In the genomic region with DNA sequence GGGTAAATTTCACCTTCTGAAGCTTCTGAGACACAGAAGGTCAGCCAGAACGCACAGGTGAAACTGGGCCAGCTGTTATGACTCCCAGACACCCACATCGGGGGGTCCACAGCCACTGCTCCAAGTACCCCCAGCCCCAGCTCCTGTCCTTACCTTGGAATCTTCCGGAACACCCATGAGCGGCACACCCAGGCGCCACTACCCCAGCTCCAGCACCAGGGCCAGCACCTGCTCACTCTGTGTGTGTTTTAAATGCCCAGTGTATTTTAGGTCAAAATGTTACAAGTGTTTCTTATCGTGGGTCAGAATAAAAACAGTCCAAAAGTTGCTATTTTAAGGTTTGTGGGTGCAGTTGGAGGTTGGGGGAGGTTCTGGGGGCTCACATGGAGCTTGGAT, we compare ENCODE assay signal across 26 cellular contexts.
DNase-seq lines count a peak whose midpoint lies in the region; ATAC-seq, FAIRE-seq and TF ChIP-seq lines count a peak whose summit lies in the region.
"Had no signal": no experiment of that assay in that cellular context is flagged by ENCODE, and none has a peak within 500 bp of the region (broad histone marks: within the 10 kb centered on the region; RNA-seq: fewer than 3 reads in every experiment).

No MANE protein-coding gene starts in this region.

- TF ChIP-seq EP300 in SK-N-SH (IDR thresholded peaks at IDR 0.05; ENCODE audit: borderline replicate concordance in 1 of 2, low read depth in 1 of 2, low read length in 1 of 2) (no peak), A549 (IDR thresholded peaks at IDR 0.05) (no peak), GM12878 (IDR thresholded peaks at IDR 0.05; ENCODE audit: borderline replicate concordance in 1 of 2, control insufficient read depth in 1 of 2, low read depth in 2 of 2, low read length in 2 of 2) (no peak), stomach (IDR thresholded peaks at IDR 0.05) (no peak)

- H3K4me2 ChIP-seq in SK-N-SH (no peak overlapping the region), A549 (no peak overlapping the region), GM12878 (ENCODE audit: control insufficient read depth, insufficient read depth) (no peak overlapping the region)
- H3K4me2 ChIP-seq: BLaER1 treated with 17β-estradiol and CSF1 and Interleukin-3, amounts not matched to agents 10 nM and 100 nM had no signal

- H3K79me2 ChIP-seq in SK-N-SH (ENCODE audit: insufficient read depth) (no peaks in the 10 kb centered on the region), GM12878 (ENCODE audit: control insufficient read depth, insufficient read depth, low read length) (no peaks in the 10 kb centered on the region)

- H3K36me3 ChIP-seq in SK-N-SH (replicated peaks in 1 of 2; ENCODE audit: control insufficient read depth in 1 of 2, insufficient read depth in 2 of 2, low read length in 1 of 2) (no peaks in the 10 kb centered on the region), GM12878 (ENCODE audit: control insufficient read depth in 2 of 2, insufficient read depth in 2 of 2, low read length in 1 of 2) (no peaks in the 10 kb centered on the region), spleen (no peaks in the 10 kb centered on the region), stomach (no peaks in the 10 kb centered on the region)
- H3K36me3 ChIP-seq: BE2C; BLaER1 treated with 17β-estradiol and CSF1 and Interleukin-3, amounts not matched to agents 10 nM and 100 nM had no signal

- no peak overlapping the region for H2AFZ ChIP-seq in SK-N-SH (ENCODE audit: low read depth)
- H2AFZ ChIP-seq in GM12878 (ENCODE audit: control insufficient read depth, low read depth, low read length): no peak overlapping the region
- H2AFZ ChIP-seq: GM23248 had no signal

- H3K4me1 ChIP-seq in SK-N-SH (ENCODE audit: control insufficient read depth in 1 of 2, insufficient read depth in 2 of 2, low read depth in 1 of 2, low read length in 1 of 2): no peaks in the 10 kb centered on the region; a peak in 1 of 4 replicates
- H3K4me1 ChIP-seq in A549: no peaks in the 10 kb centered on the region
- no peaks in the 10 kb centered on the region for H3K4me1 ChIP-seq in GM12878 (ENCODE audit: control insufficient read depth, insufficient read depth, low read length)
- peaks cover 0 to 9% (median 0%) of the 10 kb centered on the region in 6 donors for H3K4me1 ChIP-seq in spleen
- H3K4me1 ChIP-seq in stomach: no peaks in the 10 kb centered on the region
- H3K4me1 ChIP-seq: BE2C had no signal

- intact Hi-C loops in GM12878 (cut with micrococcal nuclease; ENCODE audit: unreplicated experiment) (no loop called here), spleen (cut with DNase I; ENCODE audit: low total_unique reads) (no loop called here), stomach (cut with DNase I; ENCODE audit: low total_unique reads) (loop anchor here (10.0 kb wide), 1 partner anchor 63 kb away; a partner anchor contains a TSS)

- no peaks in the 10 kb centered on the region for H3K9me3 ChIP-seq in SK-N-SH
- H3K9me3 ChIP-seq in A549: no peaks in the 10 kb centered on the region
- H3K9me3 ChIP-seq in GM12878 (replicated peaks; ENCODE audit: control insufficient read depth, insufficient read depth, low read length): no peaks in the 10 kb centered on the region
- H3K9me3 ChIP-seq in spleen: no peaks in the 10 kb centered on the region
- H3K9me3 ChIP-seq in stomach: no peaks in the 10 kb centered on the region
- H3K9me3 ChIP-seq: BE2C; BLaER1 treated with 17β-estradiol and CSF1 and Interleukin-3, amounts not matched to agents 10 nM and 100 nM had no signal

- RAD21 ChIA-PET in GM12878 (lab: Charles Lee; ENCODE audit: unreplicated experiment): no interaction called here

- no peaks in the 10 kb centered on the region for H3K9me2 ChIP-seq in SK-N-SH

- H3K27me3 ChIP-seq in SK-N-SH (ENCODE audit: insufficient read depth): no peaks in the 10 kb centered on the region
- H3K27me3 ChIP-seq in GM12878 (replicated peaks in 1 of 2; ENCODE audit: control insufficient read depth in 2 of 2, insufficient read depth in 2 of 2, low read length in 1 of 2): no peaks in the 10 kb centered on the region
- H3K27me3 ChIP-seq in spleen (replicated peaks in 1 of 7): no peaks in the 10 kb centered on the region
- H3K27me3 ChIP-seq in stomach: no peaks in the 10 kb centered on the region
- H3K27me3 ChIP-seq: BE2C; BLaER1 treated with 17β-estradiol and CSF1 and Interleukin-3, amounts not matched to agents 10 nM and 100 nM had no signal

- H3K27ac ChIP-seq in SK-N-SH (ENCODE audit: low read depth in 2 of 2, low read length in 1 of 2): no peak overlapping the region
- H3K27ac ChIP-seq in A549: no peak overlapping the region
- H3K27ac ChIP-seq in GM12878 (ENCODE audit: control insufficient read depth, insufficient read depth): no peak overlapping the region
- no peak overlapping the region for H3K27ac ChIP-seq in spleen
- no peak overlapping the region for H3K27ac ChIP-seq in stomach
- H3K27ac ChIP-seq: 22Rv1; BLaER1 treated with 17β-estradiol and CSF1 and Interleukin-3, amounts not matched to agents 10 nM and 100 nM; GM23248 had no signal

- DNase-seq in SK-N-SH (no peak), A549 (ENCODE audit: low read depth in 1 of 2, low spot score in 1 of 2) (no peak), GM12878 (ENCODE audit: low read depth, low spot score) (no peak), spleen (peak; percentile 27), stomach (no peak), NCI-H187 (lab: John Stamatoyannopoulos, UW) (no peak)
- DNase-seq: ACHN; AML-193; BE2C; Calu3; CD4-positive, alpha-beta T cell; COR-L47; DMS53; DMS79 treated with DMSO at 0.1 percent for 48 hours; GF-D8; GM23248; H7; HCEC 1CT had no signal

- TF ChIP-seq RAD21 in SK-N-SH (IDR thresholded peaks at IDR 0.05; ENCODE audit: low read length) (no peak), A549 (conservative IDR thresholded peaks at IDR 0.05 in 1 of 2, IDR thresholded peaks at IDR 0.05 in 1 of 2) (no peak), GM12878 (IDR thresholded peaks at IDR 0.05; ENCODE audit: insufficient read depth, low read depth, low read length) (no peak)

- no peak overlapping the region for H3K9ac ChIP-seq in SK-N-SH
- H3K9ac ChIP-seq in GM12878 (ENCODE audit: control insufficient read depth, insufficient read depth, low read length): no peak overlapping the region
- H3K9ac ChIP-seq: BLaER1 treated with 17β-estradiol and CSF1 and Interleukin-3, amounts not matched to agents 10 nM and 100 nM; GM23248 had no signal

- H3K4me3 ChIP-seq in SK-N-SH (ENCODE audit: low read depth in 2 of 2, low read length in 1 of 2) (no peak overlapping the region), A549 (no peak overlapping the region), GM12878 (no peak overlapping the region), spleen (no peak overlapping the region), stomach (no peak overlapping the region)
- H3K4me3 ChIP-seq: BLaER1 treated with 17β-estradiol and CSF1 and Interleukin-3, amounts not matched to agents 10 nM and 100 nM; GM23248 had no signal

- WGBS in SK-N-SH (ENCODE audit: low lambda C conversion rate): 58% methylated on average over 5 of the region's 6 CpGs
- 70% methylated on average over 6 of the region's 6 CpGs for WGBS in A549 (ENCODE audit: missing lambda C conversion rate)
- 51% methylated on average over 6 of the region's 6 CpGs for whole genome bisulfite sequencing in GM12878 (ENCODE audit: insufficient coverage, insufficient replicate concordance, low lambda C conversion rate, missing lambda C conversion rate)
- WGBS in spleen, 5 donors: 74 to 86% (median 84%) methylated on average over 6 of the region's 6 CpGs
- 77 to 85% (median 81%) methylated on average over 6 of the region's 6 CpGs for WGBS in stomach, 5 donors

- BruUV-seq in GM12878 (replicated peaks; lab: Mats Ljungman, UMichigan): no TSS peak

- in situ Hi-C loops in GM12878 (cut with MboI): no loop called here

- TF ChIP-seq CTCF in SK-N-SH (IDR thresholded peaks at IDR 0.05): no peak
- no peak for TF ChIP-seq CTCF in A549 (IDR thresholded peaks at IDR 0.05)
- TF ChIP-seq CTCF in GM12878 (IDR thresholded peaks at IDR 0.05 in 2 of 3, conservative IDR thresholded peaks at IDR 0.05 in 1 of 3; ENCODE audit: control insufficient read depth in 2 of 3, extremely low read depth in 1 of 3, insufficient read depth in 1 of 3, low read depth in 3 of 3, low read length in 3 of 3): no peak
- no peak for TF ChIP-seq CTCF in spleen (IDR thresholded peaks at IDR 0.05 in 8 of 11, conservative IDR thresholded peaks at IDR 0.05 in 3 of 11)
- no peak for TF ChIP-seq CTCF in stomach (IDR thresholded peaks at IDR 0.05)

- SMC1A ChIA-PET in GM12878 (lab: Charles Lee; ENCODE audit: uncharacterized antibody, unreplicated experiment): interaction anchor here (0.6 to 0.7 kb wide), 2 partner anchors 15 to 52 kb away, joined by 3 read pairs; no protein-coding TSS in a partner anchor

- no peaks in the 10 kb centered on the region for H3F3A ChIP-seq in SK-N-SH (replicated peaks; ENCODE audit: insufficient read depth)

- H4K20me1 ChIP-seq in SK-N-SH (ENCODE audit: insufficient read depth) (no peaks in the 10 kb centered on the region), GM12878 (ENCODE audit: control insufficient read depth, insufficient read depth) (no peaks in the 10 kb centered on the region)
- H4K20me1 ChIP-seq: BLaER1 treated with 17β-estradiol and CSF1 and Interleukin-3, amounts not matched to agents 10 nM and 100 nM had no signal

- no peak for FAIRE-seq in A549 (lab: Jason Lieb, UNC)
- no peak for FAIRE-seq in GM12878 (lab: Jason Lieb, UNC)
- FAIRE-seq: A204.1, GM12892, GM19239, H1 had no signal

- ATAC-seq in SK-N-SH treated with all-trans-retinoic acid at 6 μM for 48 hours: no peak
- ATAC-seq in A549: no peak
- no peak for ATAC-seq in GM12878
- no peak for ATAC-seq in GM18870 (IDR thresholded peaks at IDR 0.05; ENCODE audit: unreplicated experiment)

- TF ChIP-seq POLR2A in A549 (IDR thresholded peaks at IDR 0.05; ENCODE audit: low read length) (no peak), GM12878 (IDR thresholded peaks at IDR 0.05; ENCODE audit: low read depth, low read length) (no peak), spleen (IDR thresholded peaks at IDR 0.05) (no peak), stomach (IDR thresholded peaks at IDR 0.05) (no peak)

- POLR2A ChIA-PET in SK-N-SH (lab: Yijun Ruan, JAX) (interaction anchor here (0.6 kb wide), 1 partner anchor 350 kb away, joined by 3 read pairs; no protein-coding TSS in a partner anchor), A549 (lab: Yijun Ruan, JAX) (no interaction called here), GM12878 (lab: Charles Lee) (interaction anchor here (0.6 kb wide), 1 partner anchor 328 kb away, joined by 3 read pairs; no protein-coding TSS in a partner anchor)

- CTCF ChIA-PET in SK-N-SH (lab: Yijun Ruan, JAX) (interaction anchor here (1.2 to 1.7 kb wide), 2 partner anchors 11 to 44 kb away, joined by 3 read pairs; no protein-coding TSS in a partner anchor), A549 (lab: Yijun Ruan, JAX) (no interaction called here), GM12878 (lab: Yijun Ruan, JAX) (no interaction called here)

TF ChIP-seq in SK-N-SH treated with all-trans-retinoic acid at 6 μM for 48 hours, 23 proteins besides CTCF, POLR2A, EP300 and RAD21 (continues in another document):
- TF ChIP-seq ARNTL (CRISPR knock-in tag; IDR thresholded peaks at IDR 0.05; ENCODE audit: borderline replicate concordance, low read depth) (no peak), ZFP3 (CRISPR knock-in tag; IDR thresholded peaks at IDR 0.05) (no peak)

TF ChIP-seq in A549, 52 proteins besides CTCF, POLR2A, EP300 and RAD21 (continues in another document):
- no peak for TF ChIP-seq RCOR1 (IDR thresholded peaks at IDR 0.05; ENCODE audit: low read depth, low read length)

TF ChIP-seq in GM12878, 131 proteins besides CTCF, POLR2A, EP300 and RAD21 (continues in another document):
- no peak for TF ChIP-seq MYC (IDR thresholded peaks at IDR 0.05; ENCODE audit: insufficient read depth, insufficient read length, insufficient replicate concordance, low read length, severe bottlenecking)
